ENCODE assay signal across 9 cellular contexts in the genomic region with DNA sequence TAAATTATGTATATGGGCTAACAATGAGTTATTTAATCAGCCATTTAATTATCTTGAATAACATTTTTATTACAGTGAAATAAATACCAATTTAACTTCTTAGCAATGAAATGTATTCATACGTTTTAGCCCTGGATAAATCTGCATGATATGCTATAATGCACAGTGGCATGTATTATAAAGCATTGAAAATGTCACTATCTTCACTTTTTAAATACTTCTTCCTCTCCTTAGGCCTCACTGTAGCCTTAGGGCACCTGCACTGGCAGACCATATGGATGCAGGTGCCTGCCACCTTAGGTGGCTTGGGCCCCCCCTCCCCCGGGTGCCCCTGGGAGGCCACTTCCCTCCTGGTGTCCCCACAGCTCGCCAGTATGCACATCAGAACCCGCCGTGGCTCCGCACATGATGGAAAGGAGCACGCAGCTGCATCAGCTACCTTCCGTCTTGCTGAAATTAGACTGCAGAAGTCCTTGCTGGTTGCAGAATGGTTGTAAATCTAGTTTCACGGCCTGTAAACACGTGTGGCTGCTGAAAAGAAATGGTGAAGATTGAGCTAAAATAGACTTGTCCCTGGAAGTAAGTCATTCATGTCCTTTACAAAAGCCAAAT. TPM values are rescaled to one million over a fixed set of nuclear protein-coding genes. Genes with fewer than 3 reads are reported as not detected.
DNase-seq lines count a peak whose midpoint lies in the region; ATAC-seq and TF ChIP-seq lines count a peak whose summit lies in the region.
"Had no signal": no experiment of that assay in that cellular context is flagged by ENCODE, and none has a peak within 500 bp of the region (broad histone marks: within the 10 kb centered on the region; RNA-seq: fewer than 3 reads in every experiment).

No MANE protein-coding gene starts in this region.

- H3K27me3 Mint-ChIP-seq in endothelial cell (ENCODE audit: unreplicated experiment), result peaks cover 9% of the 10 kb centered on the region

- no peak overlapping the region for H3K4me3 ChIP-seq in body of pancreas

- no peak overlapping the region for H3K4me3 Mint-ChIP-seq in endothelial cell (ENCODE audit: unreplicated experiment)

- H3K27ac Mint-ChIP-seq in endothelial cell (ENCODE audit: unreplicated experiment), result no peak overlapping the region

- H3K9me3 Mint-ChIP-seq in endothelial cell (ENCODE audit: unreplicated experiment), result no peaks in the 10 kb centered on the region

- H3K27ac ChIP-seq in 22Rv1, result no peak overlapping the region
- H3K27ac ChIP-seq in body of pancreas, result no peak overlapping the region
- H3K27ac ChIP-seq: HL-60 had no signal

- 68 to 69% methylated on average over 10 of the region's 10 CpGs for WGBS in body of pancreas, 2 donors

- TF ChIP-seq CTCF in 22Rv1 (IDR thresholded peaks at IDR 0.05) (peak; percentile 63), endothelial cell (IDR thresholded peaks at IDR 0.05; ENCODE audit: unreplicated experiment) (peak; percentile 55), body of pancreas (IDR thresholded peaks at IDR 0.05) (no peak)

- peaks cover 6% of the 10 kb centered on the region for H3K4me1 ChIP-seq in body of pancreas

- no peaks in the 10 kb centered on the region for H3K9me3 ChIP-seq in body of pancreas

- H3K4me1 Mint-ChIP-seq in endothelial cell (ENCODE audit: unreplicated experiment), result peaks cover 2% of the 10 kb centered on the region

- ATAC-seq in GM18520 (IDR thresholded peaks at IDR 0.05; ENCODE audit: unreplicated experiment) (peak; percentile 5), HG03432 (IDR thresholded peaks at IDR 0.05; ENCODE audit: unreplicated experiment) (peak; percentile 5), body of pancreas (no peak), GM18867 (IDR thresholded peaks at IDR 0.05; ENCODE audit: unreplicated experiment) (no peak)

- H3K27me3 ChIP-seq in body of pancreas, result no peaks in the 10 kb centered on the region

- peaks cover 25% of the 10 kb centered on the region for H3K36me3 Mint-ChIP-seq in endothelial cell (ENCODE audit: low read depth, unreplicated experiment)

- peaks cover 5 to 20% of the 10 kb centered on the region in 2 donors for H3K36me3 ChIP-seq in body of pancreas (replicated peaks in 1 of 2; ENCODE audit: insufficient read depth in 1 of 2, low read depth in 2 of 2)

- TF ChIP-seq POLR2A in body of pancreas (IDR thresholded peaks at IDR 0.05), result no peak

- intact Hi-C loops in body of pancreas (cut with DNase I), result no loop called here

- DNase-seq in endothelial cell (ENCODE audit: low spot score) (no peak), body of pancreas (no peak), NCI-H510A treated with DMSO at 0.1 percent for 48 hours (lab: John Stamatoyannopoulos, UW) (no peak)
- no peak for DNase-seq in activated CD4-positive, alpha-beta T cell treated with anti-CD3 and anti-CD28 coated beads, Interleukin-2, amount 50 U/mL, for 1 hour

RNA-seq across cellular contexts. Expression of a gene that starts 56.7 kb away (rescaled TPM):
- 21.6 TPM for total RNA-seq in endothelial cell (ENCODE audit: unreplicated experiment)
- total RNA-seq in body of pancreas, result 10 to 100 TPM; 18.8 to 22.3 TPM

Comparison
In these comparisons a context has a peak if more than half of its experiments do, and no peak if none do; other contexts are left out.
1. CTCF ChIP-seq: peak in 22Rv1 (single experiment) and endothelial cell (single experiment); none in body of pancreas (0 of 7).
2. ATAC-seq: peak in GM18520 (single experiment) and HG03432 (single experiment); none in body of pancreas (single experiment) and GM18867 (single experiment).